8 cellular contexts compared by ENCODE assay signal in the genomic region with DNA sequence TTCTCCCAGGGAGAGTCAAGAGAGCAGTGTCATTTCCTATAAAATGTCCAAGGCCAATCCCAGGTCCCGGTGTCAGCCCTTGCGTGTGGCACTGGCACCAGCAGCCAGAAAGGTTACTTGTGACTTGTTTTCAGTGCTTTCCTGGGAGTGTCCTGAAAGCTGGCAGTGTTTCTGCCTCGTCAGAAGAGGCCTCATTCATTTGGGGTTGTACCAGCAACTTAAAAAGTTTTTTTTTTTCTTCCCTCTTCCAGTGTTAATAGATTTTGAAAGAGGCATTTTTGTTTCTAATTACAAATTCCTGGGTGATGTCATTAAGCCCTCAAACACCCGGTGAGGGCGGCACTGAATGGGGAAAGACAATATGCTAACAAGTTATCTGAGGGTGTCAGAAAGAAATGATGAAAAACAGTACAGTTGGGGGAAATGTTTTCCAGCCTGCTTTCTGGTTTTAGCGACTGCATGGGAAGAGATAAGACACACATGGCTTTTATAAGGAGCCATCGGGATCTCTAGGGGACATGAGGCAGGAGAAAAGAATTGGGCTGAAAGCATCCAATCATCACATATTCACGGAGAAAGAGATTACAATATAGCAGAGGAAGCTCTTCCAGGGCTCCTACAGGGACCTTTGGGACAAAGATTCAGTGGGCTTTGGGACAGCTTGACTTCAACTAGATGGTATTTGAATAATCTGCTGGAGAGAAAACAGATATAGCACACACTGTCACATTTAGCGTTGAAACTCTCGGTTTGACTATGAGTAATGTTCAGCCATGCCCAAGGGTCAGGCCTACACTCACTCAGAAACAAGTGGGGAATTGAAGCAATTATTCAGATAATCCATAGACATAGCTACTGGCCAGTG.
DNase-seq lines count a peak whose midpoint lies in the region; ATAC-seq and TF ChIP-seq lines count a peak whose summit lies in the region.

No MANE protein-coding gene starts in this region.

- TF ChIP-seq CTCF in foreskin keratinocyte (conservative IDR thresholded peaks at IDR 0.05) (no peak), progenitor cell of endocrine pancreas (IDR thresholded peaks at IDR 0.05; ENCODE audit: unreplicated experiment) (no peak)

- H3K4me1 Mint-ChIP-seq in T-helper 2 cell treated with Interferon-gamma antibody and Interleukin-4, amounts not matched to agents 5 μg/mL and 100 μg/mL, for 36 hours (ENCODE audit: low read depth): peaks cover 33% of the 10 kb centered on the region
- H3K4me1 Mint-ChIP-seq in progenitor cell of endocrine pancreas (ENCODE audit: low read depth): peaks cover 40% of the 10 kb centered on the region

- H3K4me1 ChIP-seq in foreskin keratinocyte: peaks cover 33% of the 10 kb centered on the region

- peak; percentile 74 for ATAC-seq in GM19023 (IDR thresholded peaks at IDR 0.05; ENCODE audit: unreplicated experiment)
- peak; percentile 69 for ATAC-seq in HG02973 (IDR thresholded peaks at IDR 0.05; ENCODE audit: unreplicated experiment)
- no peak for ATAC-seq in foreskin keratinocyte
- no peak for ATAC-seq in activated CD4-positive, CD25-positive, alpha-beta regulatory T cell treated with anti-CD3 and anti-CD28 coated beads, Interleukin-2, amount 50 U/mL, for 24 hours

- no peaks in the 10 kb centered on the region for H3K27me3 ChIP-seq in foreskin keratinocyte

- H3K27ac ChIP-seq in foreskin keratinocyte: peak overlapping the region; percentile 75

- H3K9me3 Mint-ChIP-seq in T-helper 2 cell treated with Interferon-gamma antibody and Interleukin-4, amounts not matched to agents 5 μg/mL and 100 μg/mL, for 36 hours: no peaks in the 10 kb centered on the region
- peaks cover 3% of the 10 kb centered on the region for H3K9me3 Mint-ChIP-seq in progenitor cell of endocrine pancreas (ENCODE audit: low read depth)

- H3K27me3 Mint-ChIP-seq in T-helper 2 cell treated with Interferon-gamma antibody and Interleukin-4, amounts not matched to agents 5 μg/mL and 100 μg/mL, for 36 hours (ENCODE audit: low read depth): no peaks in the 10 kb centered on the region
- no peaks in the 10 kb centered on the region for H3K27me3 Mint-ChIP-seq in progenitor cell of endocrine pancreas

- no peaks in the 10 kb centered on the region for H3K36me3 Mint-ChIP-seq in T-helper 2 cell treated with Interferon-gamma antibody and Interleukin-4, amounts not matched to agents 5 μg/mL and 100 μg/mL, for 36 hours (ENCODE audit: low read depth)
- no peaks in the 10 kb centered on the region for H3K36me3 Mint-ChIP-seq in progenitor cell of endocrine pancreas (ENCODE audit: insufficient read depth)

- no peak for DNase-seq in T-helper 2 cell treated with Interferon-gamma antibody and Interleukin-4, amounts not matched to agents 5 μg/mL and 100 μg/mL, for 36 hours (ENCODE audit: low spot score)
- DNase-seq in foreskin keratinocyte: no peak
- DNase-seq in progenitor cell of endocrine pancreas (ENCODE audit: low spot score, unreplicated experiment): no peak
- DNase-seq in inferior parietal cortex (ENCODE audit: extremely low spot score): no peak
- no peak for DNase-seq in central memory CD4-positive, alpha-beta T cell

- H3K4me3 Mint-ChIP-seq in T-helper 2 cell treated with Interferon-gamma antibody and Interleukin-4, amounts not matched to agents 5 μg/mL and 100 μg/mL, for 36 hours: peak overlapping the region; percentile 4
- no peak overlapping the region for H3K4me3 Mint-ChIP-seq in progenitor cell of endocrine pancreas (ENCODE audit: low read depth)

- peak overlapping the region; percentile 18 for H3K27ac Mint-ChIP-seq in T-helper 2 cell treated with Interferon-gamma antibody and Interleukin-4, amounts not matched to agents 5 μg/mL and 100 μg/mL, for 36 hours
- H3K27ac Mint-ChIP-seq in progenitor cell of endocrine pancreas: peak overlapping the region; percentile 81

Comparison
In these comparisons a context has a peak if more than half of its experiments do, and no peak if none do; other contexts are left out.
1. ATAC-seq: peak in GM19023 (single experiment) and HG02973 (single experiment); none in foreskin keratinocyte (single experiment) and activated CD4-positive, CD25-positive, alpha-beta regulatory T cell treated with anti-CD3 and anti-CD28 coated beads, Interleukin-2, amount 50 U/mL, for 24 hours (0 of 2).